In genomic region chr5:96601811-96602244, GRCh38 we compare ENCODE assay signal across 8 cellular contexts.
DNase-seq lines count a peak whose midpoint lies in the region; ATAC-seq and TF ChIP-seq lines count a peak whose summit lies in the region.

No MANE protein-coding gene starts in this region.

- H3K27me3 Mint-ChIP-seq in activated CD4-positive, alpha-beta memory T cell treated with anti-CD3 and anti-CD28 coated beads, Interleukin-2, amount 10 ng/mL, durations not matched to agents 7 days and 5 days: peaks cover 18% of the 10 kb centered on the region
- H3K27me3 Mint-ChIP-seq in naive thymus-derived CD4-positive, alpha-beta T cell: peaks cover 4 to 16% (median 4%) of the 10 kb centered on the region in 5 donors

- H3K9me3 ChIP-seq in naive thymus-derived CD4-positive, alpha-beta T cell (ENCODE audit: control insufficient read depth in 2 of 3, low read length in 3 of 3): no peaks in the 10 kb centered on the region
- H3K9me3 ChIP-seq in upper lobe of right lung: no peaks in the 10 kb centered on the region

- intact Hi-C loops in naive thymus-derived CD4-positive, alpha-beta T cell (cut with micrococcal nuclease): loop anchor here (1.0 to 10.0 kb wide), 8 partner anchors 65 to 817 kb away; partner anchors contain the start of gene ELL2 (in 1 of the 2)
- intact Hi-C loops in upper lobe of right lung (cut with DNase I): loop anchor here (10.0 kb wide), 2 partner anchors 257 to 747 kb away; no protein-coding TSS in a partner anchor

- no peak overlapping the region for H3K27ac ChIP-seq in naive thymus-derived CD4-positive, alpha-beta T cell (ENCODE audit: low read depth, low read length)
- H3K27ac ChIP-seq in upper lobe of right lung: no peak overlapping the region

- H3K4me1 Mint-ChIP-seq in activated CD4-positive, alpha-beta memory T cell treated with anti-CD3 and anti-CD28 coated beads, Interleukin-2, amount 10 ng/mL, durations not matched to agents 7 days and 5 days: peaks cover 1% of the 10 kb centered on the region
- peaks cover 0 to 3% (median 0%) of the 10 kb centered on the region in 7 donors for H3K4me1 Mint-ChIP-seq in naive thymus-derived CD4-positive, alpha-beta T cell

- DNase-seq in CMK (ENCODE audit: low read depth) (peak; percentile 38), GM19240 (ENCODE audit: insufficient read length, low spot score) (peak; percentile 53), NCI-H748 (lab: John Stamatoyannopoulos, UW; ENCODE audit: unreplicated experiment) (peak; percentile 79), epithelial cell of esophagus (ENCODE audit: low read depth) (peak; percentile 73), upper lobe of right lung (no peak)
- peak; percentile 45 for DNase-seq in activated CD4-positive, alpha-beta memory T cell treated with anti-CD3 and anti-CD28 coated beads, Interleukin-2, amount 10 ng/mL, durations not matched to agents 7 days and 5 days
- peak in 7 of 9 donors; percentile 36 to 68 (median 65) for DNase-seq in naive thymus-derived CD4-positive, alpha-beta T cell

- H3K4me1 ChIP-seq in naive thymus-derived CD4-positive, alpha-beta T cell (ENCODE audit: control insufficient read depth in 2 of 2, insufficient read depth in 2 of 2, low read length in 2 of 2): no peaks in the 10 kb centered on the region
- H3K4me1 ChIP-seq in upper lobe of right lung: no peaks in the 10 kb centered on the region

- no peak overlapping the region for H3K4me3 Mint-ChIP-seq in activated CD4-positive, alpha-beta memory T cell treated with anti-CD3 and anti-CD28 coated beads, Interleukin-2, amount 10 ng/mL, durations not matched to agents 7 days and 5 days
- H3K4me3 Mint-ChIP-seq in naive thymus-derived CD4-positive, alpha-beta T cell: peak overlapping the region in 1 of 10 donors; percentile 2

- peak; percentile 81 for TF ChIP-seq CTCF in epithelial cell of esophagus (IDR thresholded peaks at IDR 0.05; ENCODE audit: insufficient read depth, low read depth, low read length, missing control alignments)
- peak; percentile 84 for TF ChIP-seq CTCF in upper lobe of right lung (IDR thresholded peaks at IDR 0.05)

- no peaks in the 10 kb centered on the region for H3K9me3 Mint-ChIP-seq in activated CD4-positive, alpha-beta memory T cell treated with anti-CD3 and anti-CD28 coated beads, Interleukin-2, amount 10 ng/mL, durations not matched to agents 7 days and 5 days
- H3K9me3 Mint-ChIP-seq in naive thymus-derived CD4-positive, alpha-beta T cell: no peaks in the 10 kb centered on the region

- POLR2A ChIA-PET in activated CD4-positive, alpha-beta memory T cell treated with anti-CD3 and anti-CD28 coated beads, Interleukin-2, amount 10 ng/mL, durations not matched to agents 7 days and 5 days (lab: Charles Lee): interaction anchor here (1.2 kb wide), 1 partner anchor 72 kb away, joined by 3 read pairs; no protein-coding TSS in a partner anchor
- POLR2A ChIA-PET in naive thymus-derived CD4-positive, alpha-beta T cell (lab: Charles Lee): interaction anchor here (0.7 kb wide), 1 partner anchor 255 kb away, joined by 3 read pairs; no protein-coding TSS in a partner anchor

- H3K36me3 Mint-ChIP-seq in activated CD4-positive, alpha-beta memory T cell treated with anti-CD3 and anti-CD28 coated beads, Interleukin-2, amount 10 ng/mL, durations not matched to agents 7 days and 5 days (ENCODE audit: low read depth): no peaks in the 10 kb centered on the region
- no peaks in the 10 kb centered on the region for H3K36me3 Mint-ChIP-seq in naive thymus-derived CD4-positive, alpha-beta T cell

- no peaks in the 10 kb centered on the region for H3K27me3 ChIP-seq in naive thymus-derived CD4-positive, alpha-beta T cell (ENCODE audit: control insufficient read depth in 2 of 2, insufficient read depth in 2 of 2, low read length in 2 of 2)
- H3K27me3 ChIP-seq in upper lobe of right lung: no peaks in the 10 kb centered on the region

- no peak overlapping the region for H3K27ac Mint-ChIP-seq in activated CD4-positive, alpha-beta memory T cell treated with anti-CD3 and anti-CD28 coated beads, Interleukin-2, amount 10 ng/mL, durations not matched to agents 7 days and 5 days
- no peak overlapping the region for H3K27ac Mint-ChIP-seq in naive thymus-derived CD4-positive, alpha-beta T cell

- H3K36me3 ChIP-seq in naive thymus-derived CD4-positive, alpha-beta T cell (ENCODE audit: control insufficient read depth in 2 of 3, insufficient read depth in 3 of 3, low read length in 3 of 3): no peaks in the 10 kb centered on the region
- H3K36me3 ChIP-seq in upper lobe of right lung: no peaks in the 10 kb centered on the region

- no peak overlapping the region for H3K4me3 ChIP-seq in epithelial cell of esophagus (ENCODE audit: low read length)
- no peak overlapping the region for H3K4me3 ChIP-seq in naive thymus-derived CD4-positive, alpha-beta T cell (ENCODE audit: low read length)
- no peak overlapping the region for H3K4me3 ChIP-seq in upper lobe of right lung

- ATAC-seq in HG03460 (IDR thresholded peaks at IDR 0.05; ENCODE audit: unreplicated experiment) (peak; percentile 86), upper lobe of right lung (peak; percentile 93)
- ATAC-seq in naive thymus-derived CD4-positive, alpha-beta T cell: peak; percentile 87

- CTCF ChIA-PET in activated CD4-positive, alpha-beta memory T cell treated with anti-CD3 and anti-CD28 coated beads, Interleukin-2, amount 10 ng/mL, durations not matched to agents 7 days and 5 days (lab: Charles Lee): interaction anchor here (0.6 to 11.6 kb wide), 20 partner anchors 9 to 742 kb away, joined by 3 to 90 read pairs (median 4); partner anchors contain the start of gene ELL2
- CTCF ChIA-PET in naive thymus-derived CD4-positive, alpha-beta T cell (lab: Charles Lee): interaction anchor here (0.6 to 12.0 kb wide), 17 partner anchors 9 to 1678 kb away, joined by 3 to 183 read pairs (median 3); no protein-coding TSS in a partner anchor
